In genomic region chr19:1275260-1275975, GRCh38 we compare ENCODE assay signal across 1 cellular context.
TF ChIP-seq lines count a peak whose summit lies in the region.

Gene FAM174C, plus strand, starts transcription at chr19:1275530. Its CDS starts 20 bp downstream, at chr19:1275550.

TF ChIP-seq in K562, 482 proteins besides CTCF, POLR2A, EP300 and RAD21 (continued from another document and continues in another):
- TF ChIP-seq TOE1 (IDR thresholded peaks at IDR 0.05; ENCODE audit: borderline replicate concordance) = peak; percentile 81; the same call in 1 of the 2 replicates
- peak; percentile 41; the same call in 1 of the 2 replicates for TF ChIP-seq TOE1 (CRISPR knock-in tag; IDR thresholded peaks at IDR 0.05; ENCODE audit: borderline replicate concordance, low read depth)
- TF ChIP-seq YY1 (IDR thresholded peaks at IDR 0.05; ENCODE audit: borderline replicate concordance in 1 of 3, control insufficient read depth in 1 of 3, extremely low read depth in 1 of 3, insufficient read depth in 3 of 3, insufficient read length in 1 of 3, insufficient replicate concordance in 2 of 3, low read depth in 1 of 3, low read length in 2 of 3) = peak in 1 of 3 experiments; percentile 38
- TF ChIP-seq CCNT2 (IDR thresholded peaks at IDR 0.05; ENCODE audit: borderline replicate concordance, extremely low read depth, insufficient read length, low read depth, low read length) = peak; percentile 91
- TF ChIP-seq ZNF165 (CRISPR knock-in tag; IDR thresholded peaks at IDR 0.05; ENCODE audit: borderline replicate concordance) = no peak
- no peak for TF ChIP-seq NR4A1 (CRISPR knock-in tag; IDR thresholded peaks at IDR 0.05)
- no peak; the same call in 1 of the 2 replicates for TF ChIP-seq NR4A1 (tag; IDR thresholded peaks at IDR 0.05)
- no peak for TF ChIP-seq ZNF253 (CRISPR knock-in tag; conservative IDR thresholded peaks at IDR 0.05)
- peak; percentile 84 for TF ChIP-seq TAF1 (IDR thresholded peaks at IDR 0.05; ENCODE audit: control insufficient read depth, extremely low read depth, insufficient read depth, low read length, severe bottlenecking)
- no peak for TF ChIP-seq NR1H2 (CRISPR knock-in tag; IDR thresholded peaks at IDR 0.05)
- no peak; a peak in 1 of 4 replicates for TF ChIP-seq KDM4B (IDR thresholded peaks at IDR 0.05; ENCODE audit: borderline replicate concordance in 2 of 2, low read depth in 1 of 2)
- peak; percentile 51; the same call in 1 of the 2 replicates for TF ChIP-seq ZBTB1 (CRISPR knock-in tag; IDR thresholded peaks at IDR 0.05; ENCODE audit: borderline replicate concordance, low read depth)
- no peak for TF ChIP-seq PCBP1 (IDR thresholded peaks at IDR 0.05; ENCODE audit: low read depth, low read length, poor library complexity, severe bottlenecking)
- no peak for TF ChIP-seq POLR3A (IDR thresholded peaks at IDR 0.05; ENCODE audit: borderline replicate concordance, extremely low read depth, insufficient read depth, insufficient read length)
- peak; percentile 53 for TF ChIP-seq PML (IDR thresholded peaks at IDR 0.05; ENCODE audit: low read length)
- no peak for TF ChIP-seq PHB2 (IDR thresholded peaks at IDR 0.05; ENCODE audit: low read depth)
- TF ChIP-seq PRDM10 (IDR thresholded peaks at IDR 0.05; ENCODE audit: partially characterized antibody) = no peak
- TF ChIP-seq HMGN3 (IDR thresholded peaks at IDR 0.05; ENCODE audit: borderline replicate concordance, extremely low read depth, insufficient read length, low read depth, low read length) = peak; percentile 32
- TF ChIP-seq ZNF146 (CRISPR knock-in tag; IDR thresholded peaks at IDR 0.05; ENCODE audit: unreplicated experiment) = no peak
- TF ChIP-seq ATF1 (CRISPR knock-in tag; IDR thresholded peaks at IDR 0.05) = peak; percentile 73
- TF ChIP-seq ATF1 (tag; IDR thresholded peaks at IDR 0.05) = peak; percentile 97
- no peak for TF ChIP-seq COPS2 (conservative IDR thresholded peaks at IDR 0.05)
- no peak for TF ChIP-seq NFATC3 (IDR thresholded peaks at IDR 0.05)
- peak; percentile 63 for TF ChIP-seq NFYB (IDR thresholded peaks at IDR 0.05; ENCODE audit: extremely low read depth, insufficient read length)
- TF ChIP-seq SMAD1 (IDR thresholded peaks at IDR 0.05; ENCODE audit: low read depth, low read length, partially characterized antibody) = peak; percentile 65
- TF ChIP-seq ZBTB8A (IDR thresholded peaks at IDR 0.05; ENCODE audit: partially characterized antibody) = no peak
- peak; percentile 97 for TF ChIP-seq ARID4B (CRISPR knock-in tag; IDR thresholded peaks at IDR 0.05)
- 0 out of 2 replicates have a peak, but pooled peaks have one; percentile 32 for TF ChIP-seq ILF3 (IDR thresholded peaks at IDR 0.05; ENCODE audit: borderline replicate concordance)
- no peak for TF ChIP-seq NCOA4 (IDR thresholded peaks at IDR 0.05; ENCODE audit: partially characterized antibody)
- no peak for TF ChIP-seq NFE2 (IDR thresholded peaks at IDR 0.05; ENCODE audit: low read depth)
- TF ChIP-seq ZNF143 (CRISPR knock-in tag; IDR thresholded peaks at IDR 0.05) = peak; percentile 79
- TF ChIP-seq ELF2 (CRISPR knock-in tag; IDR thresholded peaks at IDR 0.05) = peak; percentile 98
- TF ChIP-seq CBX2 (IDR thresholded peaks at IDR 0.05; ENCODE audit: insufficient read depth, low read length, poor library complexity, severe bottlenecking) = no peak
- no peak for TF ChIP-seq TSHZ1 (CRISPR knock-in tag; IDR thresholded peaks at IDR 0.05)
- TF ChIP-seq ZNF589 (CRISPR knock-in tag; IDR thresholded peaks at IDR 0.05; ENCODE audit: low read depth) = no peak
- TF ChIP-seq, protein P1, sequence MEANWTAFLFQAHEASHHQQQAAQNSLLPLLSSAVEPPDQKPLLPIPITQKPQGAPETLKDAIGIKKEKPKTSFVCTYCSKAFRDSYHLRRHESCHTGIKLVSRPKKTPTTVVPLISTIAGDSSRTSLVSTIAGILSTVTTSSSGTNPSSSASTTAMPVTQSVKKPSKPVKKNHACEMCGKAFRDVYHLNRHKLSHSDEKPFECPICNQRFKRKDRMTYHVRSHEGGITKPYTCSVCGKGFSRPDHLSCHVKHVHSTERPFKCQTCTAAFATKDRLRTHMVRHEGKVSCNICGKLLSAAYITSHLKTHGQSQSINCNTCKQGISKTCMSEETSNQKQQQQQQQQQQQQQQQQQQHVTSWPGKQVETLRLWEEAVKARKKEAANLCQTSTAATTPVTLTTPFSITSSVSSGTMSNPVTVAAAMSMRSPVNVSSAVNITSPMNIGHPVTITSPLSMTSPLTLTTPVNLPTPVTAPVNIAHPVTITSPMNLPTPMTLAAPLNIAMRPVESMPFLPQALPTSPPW (CRISPR knock-in tag; IDR thresholded peaks at IDR 0.05) = peak; percentile 95
- TF ChIP-seq SUPT5H (IDR thresholded peaks at IDR 0.05) = peak; percentile 92; the same call in 1 of the 2 replicates
- no peak for TF ChIP-seq CHAMP1 (IDR thresholded peaks at IDR 0.05)
- TF ChIP-seq RFX7 (CRISPR knock-in tag; IDR thresholded peaks at IDR 0.05) = no peak
- TF ChIP-seq RBFOX2 (IDR thresholded peaks at IDR 0.05; ENCODE audit: low read depth, low read length) = peak; percentile 81
- TF ChIP-seq WHSC1 (IDR thresholded peaks at IDR 0.05; ENCODE audit: low read length) = no peak
- TF ChIP-seq KLF1 (tag; IDR thresholded peaks at IDR 0.05) = peak; percentile 68; the same call in 1 of the 2 replicates
- TF ChIP-seq STAT6 (CRISPR knock-in tag; IDR thresholded peaks at IDR 0.05) = peak; percentile 85; the same call in 1 of the 2 replicates
